1 cellular context compared by ENCODE assay signal in genomic region chr1:231240883-231241735, GRCh38.
TF ChIP-seq lines count a peak whose summit lies in the region.

TSS of gene GNPAT (plus strand) at chr1:231241212. CDS start at chr1:231241379, 167 bp downstream.

TF ChIP-seq in K562, 482 proteins besides CTCF, POLR2A, EP300 and RAD21 (continued from another document and continues in another):
- TF ChIP-seq ZBTB40 (IDR thresholded peaks at IDR 0.05) (peak; percentile 36), ZBTB40 (CRISPR knock-in tag; IDR thresholded peaks at IDR 0.05) (no peak), FOXK1 (CRISPR knock-in tag; IDR thresholded peaks at IDR 0.05; ENCODE audit: borderline replicate concordance) (peak; percentile 25; the same call in 1 of the 2 replicates), ZFX (CRISPR knock-in tag; IDR thresholded peaks at IDR 0.05) (peak; percentile 84), NR4A1 (CRISPR knock-in tag; IDR thresholded peaks at IDR 0.05) (no peak), NR4A1 (tag; IDR thresholded peaks at IDR 0.05) (0 out of 2 replicates have a peak, but pooled peaks have one; percentile 20), SIN3A (IDR thresholded peaks at IDR 0.05; ENCODE audit: borderline replicate concordance in 2 of 2, control insufficient read depth in 1 of 2, low read depth in 2 of 2, low read length in 2 of 2) (peak in 1 of 2 experiments; percentile 88; a peak in 2 of 4 replicates), USF1 (CRISPR knock-in tag; IDR thresholded peaks at IDR 0.05) (0 out of 2 replicates have a peak, but pooled peaks have one; percentile 24), NCOA4 (IDR thresholded peaks at IDR 0.05; ENCODE audit: partially characterized antibody) (no peak), FOXK2 (conservative IDR thresholded peaks at IDR 0.05 in 1 of 2, IDR thresholded peaks at IDR 0.05 in 1 of 2; ENCODE audit: low read depth in 2 of 2) (peak in 1 of 2 experiments; percentile 68; a peak in 2 of 4 replicates), PTBP1 (IDR thresholded peaks at IDR 0.05; ENCODE audit: low read depth, low read length) (no peak), TGIF2 (CRISPR knock-in tag; IDR thresholded peaks at IDR 0.05) (no peak), ZNF436 (CRISPR knock-in tag; IDR thresholded peaks at IDR 0.05) (no peak), MYC (IDR thresholded peaks at IDR 0.05; ENCODE audit: low read depth, low read length) (peak; percentile 84), MYC (CRISPR knock-in tag; IDR thresholded peaks at IDR 0.05; ENCODE audit: borderline replicate concordance, low read depth) (0 out of 2 replicates have a peak, but pooled peaks have one; percentile 73), POLR2H (tag; IDR thresholded peaks at IDR 0.05; ENCODE audit: low read depth) (peak; percentile 78), SRF (CRISPR knock-in tag; IDR thresholded peaks at IDR 0.05) (peak in 1 of 2 experiments; percentile 86; a peak in 2 of 4 replicates), KLF6 (CRISPR knock-in tag; IDR thresholded peaks at IDR 0.05; ENCODE audit: borderline replicate concordance) (peak; percentile 24; the same call in 1 of the 2 replicates), ZBTB2 (IDR thresholded peaks at IDR 0.05) (peak; percentile 94), ETV5 (CRISPR knock-in tag; IDR thresholded peaks at IDR 0.05; ENCODE audit: low read depth) (peak; percentile 33; the same call in 1 of the 2 replicates), ZNF143 (CRISPR knock-in tag; IDR thresholded peaks at IDR 0.05) (peak; percentile 57; the same call in 1 of the 2 replicates), KDM5B (IDR thresholded peaks at IDR 0.05; ENCODE audit: insufficient replicate concordance, low read depth, low read length) (peak; percentile 89), ZBTB8A (IDR thresholded peaks at IDR 0.05; ENCODE audit: partially characterized antibody) (no peak), THRAP3 (IDR thresholded peaks at IDR 0.05; ENCODE audit: borderline replicate concordance) (no peak), EZH2 (IDR thresholded peaks at IDR 0.05; ENCODE audit: borderline replicate concordance, low read depth, low read length) (no peak), GTF2F1 (IDR thresholded peaks at IDR 0.05; ENCODE audit: low read depth, low read length) (0 out of 2 replicates have a peak, but pooled peaks have one; percentile 37), PHF8 (IDR thresholded peaks at IDR 0.05; ENCODE audit: borderline replicate concordance, low read length) (peak; percentile 98), CTBP1 (IDR thresholded peaks at IDR 0.05; ENCODE audit: borderline replicate concordance) (peak; percentile 70; the same call in 1 of the 2 replicates), SMARCA4 (IDR thresholded peaks at IDR 0.05) (peak; percentile 7; the same call in 1 of the 2 replicates), GABPA (tag; conservative IDR thresholded peaks at IDR 0.05; ENCODE audit: low read depth) (peak; percentile 77), GABPB1 (CRISPR knock-in tag; IDR thresholded peaks at IDR 0.05) (peak; percentile 78), SOX6 (IDR thresholded peaks at IDR 0.05) (0 out of 2 replicates have a peak, but pooled peaks have one; percentile 42), TEAD1 (CRISPR knock-in tag; IDR thresholded peaks at IDR 0.05) (peak in 1 of 2 experiments; percentile 85; a peak in 2 of 4 replicates), PHB2 (IDR thresholded peaks at IDR 0.05; ENCODE audit: low read depth) (no peak), ZNF232 (CRISPR knock-in tag; IDR thresholded peaks at IDR 0.05) (no peak; the same call in 1 of the 2 replicates), SMAD1 (IDR thresholded peaks at IDR 0.05; ENCODE audit: low read depth, low read length, partially characterized antibody) (peak; percentile 85), SPI1 (IDR thresholded peaks at IDR 0.05; ENCODE audit: borderline replicate concordance, low read depth, low read length) (peak; percentile 50)
- TF ChIP-seq, protein P1, sequence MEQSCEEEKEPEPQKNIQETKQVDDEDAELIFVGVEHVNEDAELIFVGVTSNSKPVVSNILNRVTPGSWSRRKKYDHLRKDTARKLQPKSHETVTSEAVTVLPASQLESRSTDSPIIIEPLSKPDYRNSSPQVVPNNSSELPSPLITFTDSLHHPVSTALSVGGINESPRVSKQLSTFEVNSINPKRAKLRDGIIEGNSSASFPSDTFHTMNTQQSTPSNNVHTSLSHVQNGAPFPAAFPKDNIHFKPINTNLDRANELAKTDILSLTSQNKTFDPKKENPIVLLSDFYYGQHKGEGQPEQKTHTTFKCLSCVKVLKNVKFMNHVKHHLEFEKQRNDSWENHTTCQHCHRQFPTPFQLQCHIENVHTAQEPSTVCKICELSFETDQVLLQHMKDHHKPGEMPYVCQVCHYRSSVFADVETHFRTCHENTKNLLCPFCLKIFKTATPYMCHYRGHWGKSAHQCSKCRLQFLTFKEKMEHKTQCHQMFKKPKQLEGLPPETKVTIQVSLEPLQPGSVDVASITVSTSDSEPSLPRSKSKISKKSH (CRISPR knock-in tag; IDR thresholded peaks at IDR 0.05) = no peak
- TF ChIP-seq, protein P2, sequence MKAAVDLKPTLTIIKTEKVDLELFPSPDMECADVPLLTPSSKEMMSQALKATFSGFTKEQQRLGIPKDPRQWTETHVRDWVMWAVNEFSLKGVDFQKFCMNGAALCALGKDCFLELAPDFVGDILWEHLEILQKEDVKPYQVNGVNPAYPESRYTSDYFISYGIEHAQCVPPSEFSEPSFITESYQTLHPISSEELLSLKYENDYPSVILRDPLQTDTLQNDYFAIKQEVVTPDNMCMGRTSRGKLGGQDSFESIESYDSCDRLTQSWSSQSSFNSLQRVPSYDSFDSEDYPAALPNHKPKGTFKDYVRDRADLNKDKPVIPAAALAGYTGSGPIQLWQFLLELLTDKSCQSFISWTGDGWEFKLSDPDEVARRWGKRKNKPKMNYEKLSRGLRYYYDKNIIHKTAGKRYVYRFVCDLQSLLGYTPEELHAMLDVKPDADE (conservative IDR thresholded peaks at IDR 0.05; ENCODE audit: control insufficient read depth, low read depth, low read length) = peak; percentile 77; the same call in 1 of the 2 replicates
- TF ChIP-seq, protein P3, sequence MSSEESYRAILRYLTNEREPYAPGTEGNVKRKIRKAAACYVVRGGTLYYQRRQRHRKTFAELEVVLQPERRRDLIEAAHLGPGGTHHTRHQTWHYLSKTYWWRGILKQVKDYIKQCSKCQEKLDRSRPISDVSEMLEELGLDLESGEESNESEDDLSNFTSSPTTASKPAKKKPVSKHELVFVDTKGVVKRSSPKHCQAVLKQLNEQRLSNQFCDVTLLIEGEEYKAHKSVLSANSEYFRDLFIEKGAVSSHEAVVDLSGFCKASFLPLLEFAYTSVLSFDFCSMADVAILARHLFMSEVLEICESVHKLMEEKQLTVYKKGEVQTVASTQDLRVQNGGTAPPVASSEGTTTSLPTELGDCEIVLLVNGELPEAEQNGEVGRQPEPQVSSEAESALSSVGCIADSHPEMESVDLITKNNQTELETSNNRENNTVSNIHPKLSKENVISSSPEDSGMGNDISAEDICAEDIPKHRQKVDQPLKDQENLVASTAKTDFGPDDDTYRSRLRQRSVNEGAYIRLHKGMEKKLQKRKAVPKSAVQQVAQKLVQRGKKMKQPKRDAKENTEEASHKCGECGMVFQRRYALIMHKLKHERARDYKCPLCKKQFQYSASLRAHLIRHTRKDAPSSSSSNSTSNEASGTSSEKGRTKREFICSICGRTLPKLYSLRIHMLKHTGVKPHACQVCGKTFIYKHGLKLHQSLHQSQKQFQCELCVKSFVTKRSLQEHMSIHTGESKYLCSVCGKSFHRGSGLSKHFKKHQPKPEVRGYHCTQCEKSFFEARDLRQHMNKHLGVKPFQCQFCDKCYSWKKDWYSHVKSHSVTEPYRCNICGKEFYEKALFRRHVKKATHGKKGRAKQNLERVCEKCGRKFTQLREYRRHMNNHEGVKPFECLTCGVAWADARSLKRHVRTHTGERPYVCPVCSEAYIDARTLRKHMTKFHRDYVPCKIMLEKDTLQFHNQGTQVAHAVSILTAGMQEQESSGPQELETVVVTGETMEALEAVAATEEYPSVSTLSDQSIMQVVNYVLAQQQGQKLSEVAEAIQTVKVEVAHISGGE (CRISPR knock-in tag; IDR thresholded peaks at IDR 0.05) = peak in 1 of 3 experiments; percentile 12; a peak in 1 of 6 replicates
- TF ChIP-seq, protein P4, sequence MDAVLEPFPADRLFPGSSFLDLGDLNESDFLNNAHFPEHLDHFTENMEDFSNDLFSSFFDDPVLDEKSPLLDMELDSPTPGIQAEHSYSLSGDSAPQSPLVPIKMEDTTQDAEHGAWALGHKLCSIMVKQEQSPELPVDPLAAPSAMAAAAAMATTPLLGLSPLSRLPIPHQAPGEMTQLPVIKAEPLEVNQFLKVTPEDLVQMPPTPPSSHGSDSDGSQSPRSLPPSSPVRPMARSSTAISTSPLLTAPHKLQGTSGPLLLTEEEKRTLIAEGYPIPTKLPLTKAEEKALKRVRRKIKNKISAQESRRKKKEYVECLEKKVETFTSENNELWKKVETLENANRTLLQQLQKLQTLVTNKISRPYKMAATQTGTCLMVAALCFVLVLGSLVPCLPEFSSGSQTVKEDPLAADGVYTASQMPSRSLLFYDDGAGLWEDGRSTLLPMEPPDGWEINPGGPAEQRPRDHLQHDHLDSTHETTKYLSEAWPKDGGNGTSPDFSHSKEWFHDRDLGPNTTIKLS (IDR thresholded peaks at IDR 0.05; ENCODE audit: borderline replicate concordance, low read depth) = peak; percentile 72
